ENCODE assay signal across 8 cellular contexts in the genomic region with DNA sequence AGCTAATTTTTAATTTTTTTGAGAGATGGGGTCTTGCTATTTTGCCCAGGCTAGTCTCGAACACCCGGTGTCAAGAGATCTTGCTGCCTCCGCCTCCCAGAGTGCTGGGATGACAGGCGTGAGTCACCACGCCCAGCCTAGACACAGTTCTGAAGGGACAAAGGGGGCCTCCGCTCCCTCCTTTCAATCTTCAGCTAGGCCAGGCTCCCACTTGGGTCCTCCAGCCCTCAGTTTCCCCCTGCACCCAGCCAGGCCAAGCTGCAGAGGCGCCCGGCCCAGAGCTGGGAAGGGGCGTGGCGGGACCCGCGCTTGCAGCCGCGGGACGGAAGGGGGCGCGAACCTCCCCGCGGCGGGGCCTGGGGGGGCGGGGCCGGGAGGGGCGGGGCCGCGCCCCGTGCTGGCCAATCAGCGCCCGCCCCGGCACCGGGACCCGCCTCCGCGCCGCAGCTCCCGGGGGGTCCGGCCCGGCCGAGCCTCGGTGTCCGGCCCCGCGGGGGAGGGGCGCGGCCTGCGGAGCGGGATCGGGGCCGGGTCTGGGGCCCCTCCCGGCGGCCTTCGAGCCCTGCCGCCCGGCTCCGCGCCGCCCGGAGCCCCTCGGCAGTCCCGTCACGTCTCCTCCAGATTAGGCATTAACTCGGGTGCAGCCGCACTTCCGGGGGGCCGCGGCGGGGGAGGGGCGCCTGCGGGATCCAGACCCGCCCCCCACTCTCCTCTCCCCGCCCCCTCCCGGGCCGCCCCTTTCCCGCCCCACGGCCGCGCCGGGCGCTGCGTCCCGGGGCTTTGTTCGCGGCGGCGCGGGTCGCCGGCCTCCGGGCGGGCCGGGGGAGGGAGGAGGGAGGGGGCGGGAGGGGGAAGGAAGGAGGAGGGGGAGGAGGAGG. TPM values are rescaled to one million over a fixed set of nuclear protein-coding genes. Genes with fewer than 3 reads are reported as not detected.
DNase-seq lines count a peak whose midpoint lies in the region; TF ChIP-seq lines count a peak whose summit lies in the region.

No MANE protein-coding gene starts in this region.

- H3K9ac ChIP-seq in skeletal muscle satellite cell (ENCODE audit: low read depth, low read length): no peak overlapping the region

- no peaks in the 10 kb centered on the region for H3K36me3 ChIP-seq in skeletal muscle satellite cell (ENCODE audit: insufficient read depth, low read length)

- peaks cover 9% of the 10 kb centered on the region for H3K4me1 ChIP-seq in skeletal muscle satellite cell (ENCODE audit: control insufficient read depth, insufficient read depth, low read length)

- TF ChIP-seq CTCF in GM10266 (IDR thresholded peaks at IDR 0.05; ENCODE audit: control insufficient read depth, insufficient read depth, low read depth, missing control alignments): peak; percentile 71
- peak; percentile 67 for TF ChIP-seq CTCF in LNCAP (IDR thresholded peaks at IDR 0.05)
- peak; percentile 53 for TF ChIP-seq CTCF in astrocyte of the cerebellum (IDR thresholded peaks at IDR 0.05; ENCODE audit: low read depth, low read length, missing control alignments)

- no peaks in the 10 kb centered on the region for H3K9me3 ChIP-seq in skeletal muscle satellite cell (replicated peaks; ENCODE audit: low read length)

- peak overlapping the region; percentile 35 for H3K4me3 ChIP-seq in astrocyte of the cerebellum (ENCODE audit: low read depth, low read length)
- peak overlapping the region; percentile 74 for H3K4me3 ChIP-seq in skeletal muscle satellite cell (ENCODE audit: low read length)

- H3K4me2 ChIP-seq in skeletal muscle satellite cell (ENCODE audit: low read length): peak overlapping the region; percentile 81

- DNase-seq in GM10266 (ENCODE audit: extremely low spot score) (peak; percentile 99), H4 (ENCODE audit: low spot score) (peak; percentile 67), T-helper 22 cell (ENCODE audit: low read depth) (peak; percentile 63), astrocyte of the cerebellum (ENCODE audit: low read depth) (peak; percentile 43), hypothalamus (lab: John Stamatoyannopoulos, UW) (peak in 46 of 51 donors; percentile 32 to 90 (median 74)), NCI-H1092 treated with DMSO at 0.1 percent for 48 hours (lab: John Stamatoyannopoulos, UW) (no peak)

- H3K27me3 ChIP-seq in skeletal muscle satellite cell (ENCODE audit: control insufficient read depth, insufficient read depth, low read length): no peaks in the 10 kb centered on the region

- in situ Hi-C loops in astrocyte of the cerebellum (cut with HindIII; ENCODE audit: low sequenced_read_pairs): no loop called here

RNA-seq across cellular contexts. Expression of gene AGRN, which starts 0.6 kb away (rescaled TPM):
- total RNA-seq in H4 (2014; rRNA removed; shearing (Covaris generic)): 37.0 and 52.1 TPM in 2 replicates
- total RNA-seq in skeletal muscle satellite cell (2012; rRNA removed): 15.2 and 22.5 TPM in 2 replicates

RNA-seq across cellular contexts. Expression of gene ISG15, which starts 6.1 kb away (rescaled TPM):
- 353 and 452 TPM in 2 replicates for total RNA-seq in H4 (2014; rRNA removed; shearing (Covaris generic))
- 76.8 and 83.0 TPM in 2 replicates for total RNA-seq in skeletal muscle satellite cell (2012; rRNA removed)

RNA-seq across cellular contexts. Expression of gene HES4, which starts 19.5 kb away (rescaled TPM):
- 3.6 and 17.7 TPM in 2 replicates for total RNA-seq in H4 (2014; rRNA removed; shearing (Covaris generic))
- 0.51 TPM in 1 of 2 replicates, not detected in the other for total RNA-seq in skeletal muscle satellite cell (2012; rRNA removed)

RNA-seq across cellular contexts. Expression of gene PERM1, which starts 37.5 kb away (rescaled TPM):
- total RNA-seq in H4 (2014; rRNA removed; shearing (Covaris generic)): 0.19 TPM in 1 of 2 replicates, not detected in the other
- not detected in 2 replicates for total RNA-seq in skeletal muscle satellite cell (2012; rRNA removed)

RNA-seq across cellular contexts. Expression of gene PLEKHN1, which starts 53.1 kb away (rescaled TPM):
- 0.08 and 1.2 TPM in 2 replicates for total RNA-seq in H4 (2014; rRNA removed; shearing (Covaris generic))
- total RNA-seq in skeletal muscle satellite cell (2012; rRNA removed): 1.3 TPM in 2 replicates
